Comparison of ENCODE assay signal across 1 cellular context in the genomic region with DNA sequence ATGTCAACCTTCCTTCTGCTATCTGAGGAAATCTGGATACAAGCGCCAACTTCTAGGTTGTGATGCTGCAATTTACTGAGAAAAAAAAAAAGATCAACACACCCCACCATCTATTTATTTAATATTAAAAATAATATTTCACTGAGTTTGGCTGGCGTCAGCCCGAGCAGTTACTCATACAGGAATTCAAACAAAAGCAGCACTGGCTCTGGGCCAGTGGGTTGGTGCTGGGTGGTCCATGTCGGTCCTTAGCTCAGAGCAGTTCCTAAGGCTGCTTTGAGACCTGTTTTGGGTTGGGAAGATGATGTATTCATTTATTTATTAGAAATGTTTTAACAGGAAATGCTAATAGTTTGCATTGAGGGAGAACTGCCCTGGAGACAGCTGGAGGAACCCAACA.
TF ChIP-seq lines count a peak whose summit lies in the region.

No MANE protein-coding gene starts in this region.

TF ChIP-seq in H1, 55 proteins besides CTCF, POLR2A, EP300 and RAD21:
- TF ChIP-seq BACH1 (IDR thresholded peaks at IDR 0.05; ENCODE audit: low read length), result no peak
- no peak for TF ChIP-seq ZNF274 (IDR thresholded peaks at IDR 0.05; ENCODE audit: borderline replicate concordance, extremely low read depth, low read length)
- TF ChIP-seq, protein P1, sequence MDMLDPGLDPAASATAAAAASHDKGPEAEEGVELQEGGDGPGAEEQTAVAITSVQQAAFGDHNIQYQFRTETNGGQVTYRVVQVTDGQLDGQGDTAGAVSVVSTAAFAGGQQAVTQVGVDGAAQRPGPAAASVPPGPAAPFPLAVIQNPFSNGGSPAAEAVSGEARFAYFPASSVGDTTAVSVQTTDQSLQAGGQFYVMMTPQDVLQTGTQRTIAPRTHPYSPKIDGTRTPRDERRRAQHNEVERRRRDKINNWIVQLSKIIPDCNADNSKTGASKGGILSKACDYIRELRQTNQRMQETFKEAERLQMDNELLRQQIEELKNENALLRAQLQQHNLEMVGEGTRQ (IDR thresholded peaks at IDR 0.05; ENCODE audit: low read length), result no peak
- TF ChIP-seq SUZ12 (IDR thresholded peaks at IDR 0.05; ENCODE audit: low read length), result no peak
- no peak for TF ChIP-seq YY1 (IDR thresholded peaks at IDR 0.05; ENCODE audit: low read depth, low read length)
- TF ChIP-seq RFX5 (IDR thresholded peaks at IDR 0.05; ENCODE audit: borderline replicate concordance, low read depth, low read length), result no peak
- no peak for TF ChIP-seq CHD2 (IDR thresholded peaks at IDR 0.05; ENCODE audit: low read length)
- no peak for TF ChIP-seq MAFK (IDR thresholded peaks at IDR 0.05; ENCODE audit: low read depth, low read length)
- no peak for TF ChIP-seq KDM1A (IDR thresholded peaks at IDR 0.05; ENCODE audit: borderline replicate concordance, low read length)
- no peak for TF ChIP-seq PHF8 (conservative IDR thresholded peaks at IDR 0.05; ENCODE audit: low read depth, low read length)
- no peak for TF ChIP-seq SIRT6 (IDR thresholded peaks at IDR 0.05; ENCODE audit: low read length)
- TF ChIP-seq, protein P2, sequence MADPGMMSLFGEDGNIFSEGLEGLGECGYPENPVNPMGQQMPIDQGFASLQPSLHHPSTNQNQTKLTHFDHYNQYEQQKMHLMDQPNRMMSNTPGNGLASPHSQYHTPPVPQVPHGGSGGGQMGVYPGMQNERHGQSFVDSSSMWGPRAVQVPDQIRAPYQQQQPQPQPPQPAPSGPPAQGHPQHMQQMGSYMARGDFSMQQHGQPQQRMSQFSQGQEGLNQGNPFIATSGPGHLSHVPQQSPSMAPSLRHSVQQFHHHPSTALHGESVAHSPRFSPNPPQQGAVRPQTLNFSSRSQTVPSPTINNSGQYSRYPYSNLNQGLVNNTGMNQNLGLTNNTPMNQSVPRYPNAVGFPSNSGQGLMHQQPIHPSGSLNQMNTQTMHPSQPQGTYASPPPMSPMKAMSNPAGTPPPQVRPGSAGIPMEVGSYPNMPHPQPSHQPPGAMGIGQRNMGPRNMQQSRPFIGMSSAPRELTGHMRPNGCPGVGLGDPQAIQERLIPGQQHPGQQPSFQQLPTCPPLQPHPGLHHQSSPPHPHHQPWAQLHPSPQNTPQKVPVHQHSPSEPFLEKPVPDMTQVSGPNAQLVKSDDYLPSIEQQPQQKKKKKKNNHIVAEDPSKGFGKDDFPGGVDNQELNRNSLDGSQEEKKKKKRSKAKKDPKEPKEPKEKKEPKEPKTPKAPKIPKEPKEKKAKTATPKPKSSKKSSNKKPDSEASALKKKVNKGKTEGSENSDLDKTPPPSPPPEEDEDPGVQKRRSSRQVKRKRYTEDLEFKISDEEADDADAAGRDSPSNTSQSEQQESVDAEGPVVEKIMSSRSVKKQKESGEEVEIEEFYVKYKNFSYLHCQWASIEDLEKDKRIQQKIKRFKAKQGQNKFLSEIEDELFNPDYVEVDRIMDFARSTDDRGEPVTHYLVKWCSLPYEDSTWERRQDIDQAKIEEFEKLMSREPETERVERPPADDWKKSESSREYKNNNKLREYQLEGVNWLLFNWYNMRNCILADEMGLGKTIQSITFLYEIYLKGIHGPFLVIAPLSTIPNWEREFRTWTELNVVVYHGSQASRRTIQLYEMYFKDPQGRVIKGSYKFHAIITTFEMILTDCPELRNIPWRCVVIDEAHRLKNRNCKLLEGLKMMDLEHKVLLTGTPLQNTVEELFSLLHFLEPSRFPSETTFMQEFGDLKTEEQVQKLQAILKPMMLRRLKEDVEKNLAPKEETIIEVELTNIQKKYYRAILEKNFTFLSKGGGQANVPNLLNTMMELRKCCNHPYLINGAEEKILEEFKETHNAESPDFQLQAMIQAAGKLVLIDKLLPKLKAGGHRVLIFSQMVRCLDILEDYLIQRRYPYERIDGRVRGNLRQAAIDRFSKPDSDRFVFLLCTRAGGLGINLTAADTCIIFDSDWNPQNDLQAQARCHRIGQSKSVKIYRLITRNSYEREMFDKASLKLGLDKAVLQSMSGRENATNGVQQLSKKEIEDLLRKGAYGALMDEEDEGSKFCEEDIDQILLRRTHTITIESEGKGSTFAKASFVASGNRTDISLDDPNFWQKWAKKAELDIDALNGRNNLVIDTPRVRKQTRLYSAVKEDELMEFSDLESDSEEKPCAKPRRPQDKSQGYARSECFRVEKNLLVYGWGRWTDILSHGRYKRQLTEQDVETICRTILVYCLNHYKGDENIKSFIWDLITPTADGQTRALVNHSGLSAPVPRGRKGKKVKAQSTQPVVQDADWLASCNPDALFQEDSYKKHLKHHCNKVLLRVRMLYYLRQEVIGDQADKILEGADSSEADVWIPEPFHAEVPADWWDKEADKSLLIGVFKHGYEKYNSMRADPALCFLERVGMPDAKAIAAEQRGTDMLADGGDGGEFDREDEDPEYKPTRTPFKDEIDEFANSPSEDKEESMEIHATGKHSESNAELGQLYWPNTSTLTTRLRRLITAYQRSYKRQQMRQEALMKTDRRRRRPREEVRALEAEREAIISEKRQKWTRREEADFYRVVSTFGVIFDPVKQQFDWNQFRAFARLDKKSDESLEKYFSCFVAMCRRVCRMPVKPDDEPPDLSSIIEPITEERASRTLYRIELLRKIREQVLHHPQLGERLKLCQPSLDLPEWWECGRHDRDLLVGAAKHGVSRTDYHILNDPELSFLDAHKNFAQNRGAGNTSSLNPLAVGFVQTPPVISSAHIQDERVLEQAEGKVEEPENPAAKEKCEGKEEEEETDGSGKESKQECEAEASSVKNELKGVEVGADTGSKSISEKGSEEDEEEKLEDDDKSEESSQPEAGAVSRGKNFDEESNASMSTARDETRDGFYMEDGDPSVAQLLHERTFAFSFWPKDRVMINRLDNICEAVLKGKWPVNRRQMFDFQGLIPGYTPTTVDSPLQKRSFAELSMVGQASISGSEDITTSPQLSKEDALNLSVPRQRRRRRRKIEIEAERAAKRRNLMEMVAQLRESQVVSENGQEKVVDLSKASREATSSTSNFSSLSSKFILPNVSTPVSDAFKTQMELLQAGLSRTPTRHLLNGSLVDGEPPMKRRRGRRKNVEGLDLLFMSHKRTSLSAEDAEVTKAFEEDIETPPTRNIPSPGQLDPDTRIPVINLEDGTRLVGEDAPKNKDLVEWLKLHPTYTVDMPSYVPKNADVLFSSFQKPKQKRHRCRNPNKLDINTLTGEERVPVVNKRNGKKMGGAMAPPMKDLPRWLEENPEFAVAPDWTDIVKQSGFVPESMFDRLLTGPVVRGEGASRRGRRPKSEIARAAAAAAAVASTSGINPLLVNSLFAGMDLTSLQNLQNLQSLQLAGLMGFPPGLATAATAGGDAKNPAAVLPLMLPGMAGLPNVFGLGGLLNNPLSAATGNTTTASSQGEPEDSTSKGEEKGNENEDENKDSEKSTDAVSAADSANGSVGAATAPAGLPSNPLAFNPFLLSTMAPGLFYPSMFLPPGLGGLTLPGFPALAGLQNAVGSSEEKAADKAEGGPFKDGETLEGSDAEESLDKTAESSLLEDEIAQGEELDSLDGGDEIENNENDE (IDR thresholded peaks at IDR 0.05; ENCODE audit: insufficient replicate concordance, low read length), result no peak
- TF ChIP-seq RNF2 (IDR thresholded peaks at IDR 0.05; ENCODE audit: borderline replicate concordance, low read depth, low read length, missing control alignments, poor library complexity, severe bottlenecking), result no peak
- TF ChIP-seq SAP30 (IDR thresholded peaks at IDR 0.05; ENCODE audit: insufficient read depth, insufficient replicate concordance, low read length), result no peak
